ENCODE assay signal across 15 cellular contexts in genomic region chr7:112362796-112363195, GRCh38.
A peak's percentile ranks its signal among the peaks of the same experiment; 100 is the strongest.
DNase-seq lines count a peak whose midpoint lies in the region; ATAC-seq and TF ChIP-seq lines count a peak whose summit lies in the region.
"Had no signal": no experiment of that assay in that cellular context is flagged by ENCODE, and none has a peak within 500 bp of the region (broad histone marks: within the 10 kb centered on the region; RNA-seq: fewer than 3 reads in every experiment).

No MANE protein-coding gene starts in this region.

- no peak for DNase-seq in Right ventricle myocardium inferior (ENCODE audit: missing footprints)
- DNase-seq in cardiac septum (ENCODE audit: low spot score): no peak
- peak; percentile 19 for DNase-seq in NCI-H774 (lab: John Stamatoyannopoulos, UW)
- DNase-seq in lower lobe of right lung: peak; percentile 51
- peak; percentile 82 to 85 for DNase-seq in thyroid gland
- no peak for DNase-seq in MM.1S
- no peak for DNase-seq in T-helper 9 cell
- no peak for DNase-seq in esophagus muscularis mucosa (ENCODE audit: extremely low spot score)
- DNase-seq: activated CD4-positive, alpha-beta T cell treated with anti-CD3 and anti-CD28 coated beads, Interleukin-2, amount 10 ng/mL, durations not matched to agents 7 days and 5 days; Calu3; effector memory CD4-positive, alpha-beta T cell; NCI-H2171 treated with DMSO at 0.1 percent for 48 hours; RPMI8226; uterus had no signal

- no peaks in the 10 kb centered on the region for H3F3A ChIP-seq in MM.1S (ENCODE audit: insufficient read depth, low read length)

- no peak overlapping the region for H3K4me2 ChIP-seq in MM.1S (ENCODE audit: low read depth, low read length)

- TF ChIP-seq POLR2A in thyroid gland (IDR thresholded peaks at IDR 0.05): peak in 1 of 2 donors; percentile 42
- no peak for TF ChIP-seq POLR2A in esophagus muscularis mucosa (IDR thresholded peaks at IDR 0.05; ENCODE audit: low read depth)

- no peak overlapping the region for H3K4me3 ChIP-seq in lower lobe of right lung
- no peak overlapping the region for H3K4me3 ChIP-seq in thyroid gland (replicated peaks in 1 of 3)
- no peak overlapping the region for H3K4me3 ChIP-seq in MM.1S (ENCODE audit: low read length)
- no peak overlapping the region for H3K4me3 ChIP-seq in esophagus muscularis mucosa
- H3K4me3 ChIP-seq: uterus had no signal

- intact Hi-C loops in Right ventricle myocardium inferior (cut with DNase I) (no loop called here), cardiac septum (cut with DNase I) (no loop called here), lower lobe of right lung (cut with DNase I) (no loop called here), thyroid gland (cut with DNase I) (no loop called here), esophagus muscularis mucosa (cut with DNase I) (no loop called here)

- H3K27ac ChIP-seq in lower lobe of right lung: peak overlapping the region; percentile 70
- peak overlapping the region; percentile 77 to 88 (median 82) for H3K27ac ChIP-seq in thyroid gland
- no peak overlapping the region for H3K27ac ChIP-seq in MM.1S (ENCODE audit: low read length)
- no peak overlapping the region for H3K27ac ChIP-seq in esophagus muscularis mucosa (replicated peaks in 1 of 4)
- H3K27ac ChIP-seq: parathyroid adenoma, uterus had no signal

- peak; percentile 31 for ATAC-seq in Right ventricle myocardium inferior
- peak; percentile 80 to 82 for ATAC-seq in lower lobe of right lung

- TF ChIP-seq EP300 in esophagus muscularis mucosa (IDR thresholded peaks at IDR 0.05): no peak

- no peak overlapping the region for H2AFZ ChIP-seq in MM.1S (ENCODE audit: low read length)
- H2AFZ ChIP-seq: parathyroid adenoma had no signal

- WGBS in thyroid gland, 2 donors: 33 to 39% methylated on average over 7 of the region's 7 CpGs
- WGBS in esophagus muscularis mucosa: 84% methylated on average over 7 of the region's 7 CpGs

- H3K27me3 ChIP-seq in lower lobe of right lung (ENCODE audit: low read depth) (no peaks in the 10 kb centered on the region), thyroid gland (no peaks in the 10 kb centered on the region), MM.1S (replicated peaks; ENCODE audit: insufficient read depth, low read length) (no peaks in the 10 kb centered on the region), esophagus muscularis mucosa (no peaks in the 10 kb centered on the region)
- H3K27me3 ChIP-seq: uterus had no signal

- H3K36me3 ChIP-seq in lower lobe of right lung (no peaks in the 10 kb centered on the region), thyroid gland (no peaks in the 10 kb centered on the region), MM.1S (replicated peaks; ENCODE audit: insufficient read depth, low read length) (no peaks in the 10 kb centered on the region), esophagus muscularis mucosa (no peaks in the 10 kb centered on the region)
- H3K36me3 ChIP-seq: uterus had no signal

- H3K79me2 ChIP-seq in MM.1S (ENCODE audit: low read length): no peaks in the 10 kb centered on the region
- H3K79me2 ChIP-seq: parathyroid adenoma had no signal

- H3K4me1 ChIP-seq in lower lobe of right lung: peaks cover 16% of the 10 kb centered on the region
- peaks cover 25 to 26% of the 10 kb centered on the region in 2 donors for H3K4me1 ChIP-seq in thyroid gland
- H3K4me1 ChIP-seq in MM.1S (ENCODE audit: low read length): no peaks in the 10 kb centered on the region
- peaks cover 0 to 14% (median 1%) of the 10 kb centered on the region in 4 donors for H3K4me1 ChIP-seq in esophagus muscularis mucosa
- H3K4me1 ChIP-seq: parathyroid adenoma, uterus had no signal

- TF ChIP-seq CTCF in lower lobe of right lung (IDR thresholded peaks at IDR 0.05): no peak
- TF ChIP-seq CTCF in thyroid gland (IDR thresholded peaks at IDR 0.05): no peak
- TF ChIP-seq CTCF in MM.1S (IDR thresholded peaks at IDR 0.05; ENCODE audit: low read length): no peak
- TF ChIP-seq CTCF in esophagus muscularis mucosa (IDR thresholded peaks at IDR 0.05): no peak

- no peaks in the 10 kb centered on the region for H4K20me1 ChIP-seq in MM.1S (ENCODE audit: insufficient read depth, low read length)

- no peak overlapping the region for H3K9ac ChIP-seq in MM.1S (ENCODE audit: low read length)
- H3K9ac ChIP-seq: parathyroid adenoma had no signal

- no peaks in the 10 kb centered on the region for H3K9me2 ChIP-seq in MM.1S (replicated peaks; ENCODE audit: insufficient read depth, low read length)

- no peaks in the 10 kb centered on the region for H3K9me3 ChIP-seq in lower lobe of right lung
- no peaks in the 10 kb centered on the region for H3K9me3 ChIP-seq in thyroid gland
- no peaks in the 10 kb centered on the region for H3K9me3 ChIP-seq in MM.1S (replicated peaks; ENCODE audit: insufficient read depth, low read length)
- no peaks in the 10 kb centered on the region for H3K9me3 ChIP-seq in esophagus muscularis mucosa

Comparison
In these comparisons a context has a peak if more than half of its experiments do, and no peak if none do; other contexts are left out.
1. DNase-seq: peak in NCI-H774 (single experiment), lower lobe of right lung (single experiment) and thyroid gland (2 of 2); none in Right ventricle myocardium inferior (single experiment), cardiac septum (single experiment), MM.1S (single experiment), T-helper 9 cell (single experiment) and esophagus muscularis mucosa (single experiment).
2. H3K27ac ChIP-seq: peak in lower lobe of right lung (single experiment) and thyroid gland (3 of 3); none in MM.1S (single experiment) and esophagus muscularis mucosa (0 of 4).